14 cellular contexts compared by ENCODE assay signal in the genomic region with DNA sequence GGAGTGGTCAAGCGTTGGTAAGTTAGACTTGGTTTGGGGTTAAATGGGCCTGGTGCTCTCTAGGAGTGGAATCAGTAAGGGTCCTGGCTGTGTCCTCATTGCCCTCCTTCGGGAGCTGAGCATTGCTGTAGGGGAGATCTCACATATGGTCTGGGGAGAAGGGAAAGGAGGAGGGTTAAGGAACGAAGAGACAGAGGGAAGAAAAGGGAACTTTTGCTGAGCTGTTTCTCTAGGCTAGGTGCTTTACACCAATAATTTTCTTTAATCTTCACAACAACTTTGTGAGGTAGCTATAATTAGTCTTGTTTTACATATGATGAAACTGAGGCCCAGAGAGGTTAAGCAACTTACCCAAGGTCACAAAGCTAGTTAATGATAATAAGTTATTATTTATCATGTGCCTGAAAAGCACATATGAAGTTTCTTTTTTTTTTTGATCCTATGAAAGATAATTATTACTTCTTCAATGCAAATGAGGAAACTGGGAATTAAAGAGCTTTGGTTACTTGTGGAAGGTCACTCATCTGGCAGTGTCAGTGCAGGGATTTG. TPM values are rescaled to one million over a fixed set of nuclear protein-coding genes. Genes with fewer than 3 reads are reported as not detected.
DNase-seq lines count a peak whose midpoint lies in the region; ATAC-seq and TF ChIP-seq lines count a peak whose summit lies in the region.
"Had no signal": no experiment of that assay in that cellular context is flagged by ENCODE, and none has a peak within 500 bp of the region (broad histone marks: within the 10 kb centered on the region; RNA-seq: fewer than 3 reads in every experiment).

No MANE protein-coding gene starts in this region.

- H3K9me3 ChIP-seq in Caco-2 (no peaks in the 10 kb centered on the region), PC-3 (ENCODE audit: low read length) (no peaks in the 10 kb centered on the region), gastroesophageal sphincter (no peaks in the 10 kb centered on the region)
- H3K9me3 ChIP-seq: sigmoid colon had no signal

- peaks cover 51% of the 10 kb centered on the region for H3K79me2 ChIP-seq in PC-3 (ENCODE audit: low read length)

- H3K4me1 ChIP-seq in Caco-2 (peaks cover 53% of the 10 kb centered on the region), PC-3 (ENCODE audit: insufficient read depth, low read length) (peaks cover 31% of the 10 kb centered on the region), gastroesophageal sphincter (peaks cover 17 to 85% (median 17%) of the 10 kb centered on the region in 3 donors)

- TF ChIP-seq CTCF in Caco-2 (IDR thresholded peaks at IDR 0.05; ENCODE audit: insufficient read depth in 1 of 2, low read depth in 1 of 2, low read length in 1 of 2, severe bottlenecking in 1 of 2, unreplicated experiment in 1 of 2) (no peak), PC-3 (conservative IDR thresholded peaks at IDR 0.05; ENCODE audit: low read depth, low read length) (no peak), gastroesophageal sphincter (IDR thresholded peaks at IDR 0.05) (no peak), progenitor cell of endocrine pancreas (IDR thresholded peaks at IDR 0.05; ENCODE audit: unreplicated experiment) (no peak)

- H3K9me3 Mint-ChIP-seq in Caco-2 (ENCODE audit: unreplicated experiment) (no peaks in the 10 kb centered on the region), progenitor cell of endocrine pancreas (ENCODE audit: low read depth) (no peaks in the 10 kb centered on the region)
- H3K9me3 Mint-ChIP-seq: activated CD4-positive, alpha-beta T cell treated with anti-CD3 and anti-CD28 coated beads, Interleukin-2, amount 10 ng/mL, durations not matched to agents 7 days and 5 days had no signal

- H3K27ac Mint-ChIP-seq in Caco-2 (ENCODE audit: unreplicated experiment) (peak overlapping the region; percentile 68), progenitor cell of endocrine pancreas (peak overlapping the region; percentile 88)
- H3K27ac Mint-ChIP-seq: activated CD4-positive, alpha-beta T cell treated with anti-CD3 and anti-CD28 coated beads, Interleukin-2, amount 10 ng/mL, durations not matched to agents 7 days and 5 days had no signal

- H3K27ac ChIP-seq in PC-3 (ENCODE audit: low read length) (peak overlapping the region; percentile 74), gastroesophageal sphincter (peak overlapping the region in 3 of 4 donors; percentile 33 to 65 (median 41))

- no peak for TF ChIP-seq POLR2A in gastroesophageal sphincter (IDR thresholded peaks at IDR 0.05)

- POLR2A ChIA-PET in Caco-2 (lab: Charles Lee) (interaction anchor here (1.0 kb wide), 1 partner anchor 23 kb away, joined by 6 read pairs; the partner anchor contains the start of gene STIM1), PC-3 (lab: Charles Lee; ENCODE audit: unreplicated experiment) (no interaction called here)

- H3K9ac ChIP-seq in PC-3 (ENCODE audit: low read length), result no peak overlapping the region

- no peaks in the 10 kb centered on the region for H4K20me1 ChIP-seq in PC-3 (ENCODE audit: low read length)

- TF ChIP-seq EP300 in gastroesophageal sphincter (IDR thresholded peaks at IDR 0.05), result no peak

- intact Hi-C loops in Caco-2 (cut with micrococcal nuclease; ENCODE audit: unreplicated experiment) (no loop called here), PC-3 (cut with micrococcal nuclease) (no loop called here)

- H2AFZ ChIP-seq in PC-3 (ENCODE audit: low read length), result peak overlapping the region; percentile 31; the same call in 1 of the 2 replicates

- no peak overlapping the region for H3K4me3 Mint-ChIP-seq in Caco-2 (ENCODE audit: unreplicated experiment)
- H3K4me3 Mint-ChIP-seq in progenitor cell of endocrine pancreas (ENCODE audit: low read depth), result no peak overlapping the region
- H3K4me3 Mint-ChIP-seq: activated CD4-positive, alpha-beta T cell treated with anti-CD3 and anti-CD28 coated beads, Interleukin-2, amount 10 ng/mL, durations not matched to agents 7 days and 5 days had no signal

- WGBS in gastroesophageal sphincter (ENCODE audit: low coverage in 1 of 2), 2 donors, result 40 to 61% methylated on average over 1 to 3 of the region's 3 CpGs

- H3K36me3 ChIP-seq in Caco-2 (ENCODE audit: control insufficient read depth, insufficient read depth, low read length) (no peaks in the 10 kb centered on the region), PC-3 (ENCODE audit: low read depth, low read length) (no peaks in the 10 kb centered on the region), gastroesophageal sphincter (no peaks in the 10 kb centered on the region)
- H3K36me3 ChIP-seq: sigmoid colon had no signal

- no peak for DNase-seq in Caco-2
- no peak for DNase-seq in PC-3
- no peak for DNase-seq in progenitor cell of endocrine pancreas (ENCODE audit: low spot score, unreplicated experiment)
- no peak for DNase-seq in GM19238 (ENCODE audit: insufficient read length, low spot score)
- DNase-seq in NAMALWA (ENCODE audit: low spot score), result no peak
- DNase-seq in SHP77 treated with DMSO at 0.1 percent for 48 hours (lab: John Stamatoyannopoulos, UW), result no peak
- DNase-seq: activated CD4-positive, alpha-beta T cell treated with anti-CD3 and anti-CD28 coated beads, Interleukin-2, amount 10 ng/mL, durations not matched to agents 7 days and 5 days; activated gamma-delta T cell treated with Interleukin-2 at 50 U/mL for 16 hours; C1 segment of cervical spinal cord; caudate nucleus; NCI-H2107; sigmoid colon had no signal

- ATAC-seq in PC-3 (no peak), gastroesophageal sphincter (no peak), GM18520 (IDR thresholded peaks at IDR 0.05; ENCODE audit: unreplicated experiment) (no peak)

- H3K4me2 ChIP-seq in PC-3 (ENCODE audit: low read length), result peak overlapping the region; percentile 43

- no peaks in the 10 kb centered on the region for H3F3A ChIP-seq in PC-3 (ENCODE audit: low read length, unreplicated experiment)

- H3K9me2 ChIP-seq in PC-3 (replicated peaks; ENCODE audit: low read length), result no peaks in the 10 kb centered on the region

- H3K4me3 ChIP-seq in Caco-2 (ENCODE audit: low read depth, low read length) (no peak overlapping the region), PC-3 (ENCODE audit: low read length) (no peak overlapping the region; the same call in 1 of the 2 replicates), gastroesophageal sphincter (no peak overlapping the region)
- H3K4me3 ChIP-seq: sigmoid colon had no signal

- H3K27me3 Mint-ChIP-seq in Caco-2 (ENCODE audit: insufficient read depth, unreplicated experiment) (no peaks in the 10 kb centered on the region), progenitor cell of endocrine pancreas (no peaks in the 10 kb centered on the region)
- H3K27me3 Mint-ChIP-seq: activated CD4-positive, alpha-beta T cell treated with anti-CD3 and anti-CD28 coated beads, Interleukin-2, amount 10 ng/mL, durations not matched to agents 7 days and 5 days had no signal

- H3K4me1 Mint-ChIP-seq in Caco-2 (ENCODE audit: low read depth, unreplicated experiment) (peaks cover 40% of the 10 kb centered on the region), progenitor cell of endocrine pancreas (ENCODE audit: low read depth) (peaks cover 43% of the 10 kb centered on the region)

- H3K27me3 ChIP-seq in Caco-2 (replicated peaks; ENCODE audit: control insufficient read depth, insufficient read depth, low read length), result no peaks in the 10 kb centered on the region
- no peaks in the 10 kb centered on the region for H3K27me3 ChIP-seq in PC-3 (ENCODE audit: low read length)
- H3K27me3 ChIP-seq in gastroesophageal sphincter, result no peaks in the 10 kb centered on the region
- H3K27me3 ChIP-seq: sigmoid colon had no signal

- CTCF ChIA-PET in Caco-2 (lab: Charles Lee), result interaction anchor here (0.7 to 4.0 kb wide), 3 partner anchors 24 to 161 kb away, joined by 3 to 24 read pairs (median 5); partner anchors contain the start of gene STIM1
- CTCF ChIA-PET in PC-3 (lab: Charles Lee), result interaction anchor here (0.6 kb wide), 1 partner anchor 24 kb away, joined by 3 read pairs; no protein-coding TSS in a partner anchor

- BruUV-seq in Caco-2 (replicated peaks; lab: Mats Ljungman, UMichigan) (no TSS peak), PC-3 (replicated peaks; lab: Mats Ljungman, UMichigan) (no TSS peak)

- H3K36me3 Mint-ChIP-seq in Caco-2 (ENCODE audit: insufficient read depth, unreplicated experiment) (no peaks in the 10 kb centered on the region), progenitor cell of endocrine pancreas (ENCODE audit: insufficient read depth) (no peaks in the 10 kb centered on the region)

RNA-seq across cellular contexts. Expression of gene STIM1, which starts 22.6 kb away (rescaled TPM):
- total RNA-seq in Caco-2 (2022) (54.2 and 55.1 TPM in 2 replicates), PC-3 (2014; rRNA removed) (22.8 and 31.9 TPM in 2 replicates), gastroesophageal sphincter (100 to 1,000 TPM in 1 of 4 donors, 10 to 100 TPM in 3; 42.4 to 114 (median 72.8) TPM), progenitor cell of endocrine pancreas (27.2 and 32.7 TPM in 2 replicates)

RNA-seq across cellular contexts. Expression of gene RHOG, which starts 37.4 kb away (rescaled TPM):
- total RNA-seq in Caco-2 (2022) (36.9 and 40.5 TPM in 2 replicates), PC-3 (2014; rRNA removed) (31.2 and 33.5 TPM in 2 replicates), gastroesophageal sphincter (10 to 100 TPM; 31.9 to 67.4 (median 52.2) TPM), progenitor cell of endocrine pancreas (21.4 and 25.0 TPM in 2 replicates)
